15 cellular contexts compared by ENCODE assay signal in genomic region chr11:117719480-117719879, GRCh38.
DNase-seq lines count a peak whose midpoint lies in the region; ATAC-seq and TF ChIP-seq lines count a peak whose summit lies in the region.
"Had no signal": no experiment of that assay in that cellular context is flagged by ENCODE, and none has a peak within 500 bp of the region (broad histone marks: within the 10 kb centered on the region; RNA-seq: fewer than 3 reads in every experiment).

No MANE protein-coding gene starts in this region.

- H4K20me1 ChIP-seq in neural progenitor cell (ENCODE audit: low read depth) = no peaks in the 10 kb centered on the region

- peak overlapping the region; percentile 24 to 61 for H3K27ac Mint-ChIP-seq in stimulated activated naive CD8-positive, alpha-beta T cell treated with anti-CD3 and anti-CD28 coated beads, Interleukin-15, amount 100 ng/mL, for 72 hours
- H3K27ac Mint-ChIP-seq in neural progenitor cell (no peak overlapping the region), type B pancreatic cell (peak overlapping the region; percentile 46)
- H3K27ac Mint-ChIP-seq: CD4-positive, alpha-beta memory T cell had no signal

- no peaks in the 10 kb centered on the region for H3K36me3 Mint-ChIP-seq in neural progenitor cell
- no peaks in the 10 kb centered on the region for H3K36me3 Mint-ChIP-seq in type B pancreatic cell
- H3K36me3 Mint-ChIP-seq: CD4-positive, alpha-beta memory T cell; IgD-negative memory B cell had no signal

- peaks cover 26% of the 10 kb centered on the region for H3K27me3 ChIP-seq in neural progenitor cell
- H3K27me3 ChIP-seq: BE2C had no signal

- ATAC-seq in stimulated activated naive CD8-positive, alpha-beta T cell treated with anti-CD3 and anti-CD28 coated beads, Interleukin-15, amount 100 ng/mL, for 72 hours = no peak
- no peak for ATAC-seq in stimulated activated naive CD8-positive, alpha-beta T cell treated with anti-CD3 and anti-CD28 coated beads, Interleukin-15, Interleukin-2, amounts not matched to agents 100 U/mL and 50 U/mL, for 24 hours

- H3K9ac ChIP-seq in neural progenitor cell = no peak overlapping the region

- peak overlapping the region; percentile 99 for H3K27ac ChIP-seq in cingulate gyrus (ENCODE audit: low read depth, low read length)
- no peak overlapping the region for H3K27ac ChIP-seq in neural progenitor cell
- H3K27ac ChIP-seq: C4-2B had no signal

- DNase-seq in stimulated activated naive CD8-positive, alpha-beta T cell treated with anti-CD3 and anti-CD28 coated beads, Interleukin-15, amount 100 ng/mL, for 72 hours = no peak
- no peak for DNase-seq in stimulated activated naive CD8-positive, alpha-beta T cell treated with anti-CD3 and anti-CD28 coated beads, Interleukin-15, Interleukin-2, amounts not matched to agents 100 U/mL and 50 U/mL, for 24 hours
- DNase-seq in neural progenitor cell (ENCODE audit: low spot score) (no peak), type B pancreatic cell (ENCODE audit: extremely low spot score, unreplicated experiment) (no peak), dermis blood vessel endothelial cell (no peak), cerebellar nuclear complex (lab: John Stamatoyannopoulos, UW) (no peak), T-helper 9 cell (no peak)
- DNase-seq: ACHN; BE2C; CD4-positive, alpha-beta memory T cell; DND-41; GDM1 had no signal

- peaks cover 14% of the 10 kb centered on the region for H3F3A ChIP-seq in neural progenitor cell (ENCODE audit: low read depth)

- no peaks in the 10 kb centered on the region for H3K9me3 ChIP-seq in neural progenitor cell (ENCODE audit: low read depth)
- H3K9me3 ChIP-seq: BE2C had no signal

- no peak for TF ChIP-seq CTCF in neural progenitor cell (IDR thresholded peaks at IDR 0.05)
- no peak for TF ChIP-seq CTCF in type B pancreatic cell (conservative IDR thresholded peaks at IDR 0.05)

- no peaks in the 10 kb centered on the region for H3K4me1 Mint-ChIP-seq in stimulated activated naive CD8-positive, alpha-beta T cell treated with anti-CD3 and anti-CD28 coated beads, Interleukin-15, amount 100 ng/mL, for 72 hours
- H3K4me1 Mint-ChIP-seq in neural progenitor cell = peaks cover 72% of the 10 kb centered on the region
- peaks cover 57% of the 10 kb centered on the region for H3K4me1 Mint-ChIP-seq in type B pancreatic cell (ENCODE audit: unreplicated experiment)
- H3K4me1 Mint-ChIP-seq: CD4-positive, alpha-beta memory T cell; IgD-negative memory B cell had no signal

- no peak overlapping the region for H3K4me3 Mint-ChIP-seq in stimulated activated naive CD8-positive, alpha-beta T cell treated with anti-CD3 and anti-CD28 coated beads, Interleukin-15, amount 100 ng/mL, for 72 hours
- H3K4me3 Mint-ChIP-seq in neural progenitor cell (no peak overlapping the region), type B pancreatic cell (no peak overlapping the region)
- H3K4me3 Mint-ChIP-seq: CD4-positive, alpha-beta memory T cell; IgD-negative memory B cell had no signal

- no peaks in the 10 kb centered on the region for H3K9me3 Mint-ChIP-seq in stimulated activated naive CD8-positive, alpha-beta T cell treated with anti-CD3 and anti-CD28 coated beads, Interleukin-15, amount 100 ng/mL, for 72 hours
- H3K9me3 Mint-ChIP-seq in neural progenitor cell = no peaks in the 10 kb centered on the region
- no peaks in the 10 kb centered on the region for H3K9me3 Mint-ChIP-seq in type B pancreatic cell
- H3K9me3 Mint-ChIP-seq: CD4-positive, alpha-beta memory T cell; IgD-negative memory B cell had no signal

- H3K36me3 ChIP-seq in neural progenitor cell = no peaks in the 10 kb centered on the region
- H3K36me3 ChIP-seq: BE2C had no signal

- no peaks in the 10 kb centered on the region for H3K79me2 ChIP-seq in neural progenitor cell (ENCODE audit: low read depth)

- H3K4me3 ChIP-seq in neural progenitor cell = peak overlapping the region; percentile 26

- H3K4me2 ChIP-seq in neural progenitor cell = peak overlapping the region; percentile 82

- H3K4me1 ChIP-seq in neural progenitor cell = peaks cover 50% of the 10 kb centered on the region

- no peak overlapping the region for H2AFZ ChIP-seq in neural progenitor cell (replicated peaks)

- H3K27me3 Mint-ChIP-seq in stimulated activated naive CD8-positive, alpha-beta T cell treated with anti-CD3 and anti-CD28 coated beads, Interleukin-15, amount 100 ng/mL, for 72 hours = no peaks in the 10 kb centered on the region
- H3K27me3 Mint-ChIP-seq in neural progenitor cell (ENCODE audit: insufficient read depth, low read depth) = peaks cover 5% of the 10 kb centered on the region
- peaks cover 7% of the 10 kb centered on the region for H3K27me3 Mint-ChIP-seq in type B pancreatic cell
